19 cellular contexts compared by ENCODE assay signal in genomic region chr7:120731276-120731675, GRCh38.
"Had no signal": no experiment of that assay in that cellular context is flagged by ENCODE, and none has a peak within 500 bp of the region (broad histone marks: within the 10 kb centered on the region; RNA-seq: fewer than 3 reads in every experiment).

No MANE protein-coding gene starts in this region.

- H3K4me3 ChIP-seq: dorsolateral prefrontal cortex, heart left ventricle, hepatocyte, left lung, mucosa of descending colon, right lobe of liver, thoracic aorta, tibial nerve, upper lobe of left lung had no signal

- H3K9me3 ChIP-seq: heart left ventricle, left lung, mucosa of descending colon, right lobe of liver, thoracic aorta, tibial nerve, upper lobe of left lung had no signal

- H3K4me2 ChIP-seq: hepatocyte had no signal

- H2AFZ ChIP-seq: hepatocyte, parathyroid adenoma had no signal

- H3K27ac ChIP-seq: hepatocyte, left lung, parathyroid adenoma, right lobe of liver, thoracic aorta, tibial nerve, upper lobe of left lung had no signal

- H3K4me1 ChIP-seq: parathyroid adenoma, right lobe of liver had no signal

- DNase-seq: effector CD4-positive, alpha-beta T cell; heart left ventricle; kidney; left cardiac atrium; left lung; mesenchymal stem cell; mucosa of descending colon; naive B cell; right lobe of liver; small intestine; stimulated activated CD4-positive, alpha-beta T cell treated with anti-CD3 and anti-CD28 coated beads, Interleukin-15, amount 100 ng/mL, for 24 hours; stimulated activated CD4-positive, alpha-beta T cell treated with anti-CD3 and anti-CD28 coated beads, Interleukin-2, amount 100 ng/mL, for 48 hours; stimulated activated naive B cell treated with anti-CD40 and anti-IgM and Interleukin-4, amounts not matched to agents 10 μg/mL and 1 μg/mL and 100 μg/mL, for 72 hours; upper lobe of left lung had no signal

- H3K36me3 ChIP-seq: heart left ventricle, left lung, right lobe of liver, thoracic aorta, tibial nerve, upper lobe of left lung had no signal

- H3K9ac ChIP-seq: parathyroid adenoma had no signal

- H3K27me3 ChIP-seq: dorsolateral prefrontal cortex, heart left ventricle, hepatocyte, left lung, right lobe of liver, tibial nerve, upper lobe of left lung had no signal
